In the genomic region with DNA sequence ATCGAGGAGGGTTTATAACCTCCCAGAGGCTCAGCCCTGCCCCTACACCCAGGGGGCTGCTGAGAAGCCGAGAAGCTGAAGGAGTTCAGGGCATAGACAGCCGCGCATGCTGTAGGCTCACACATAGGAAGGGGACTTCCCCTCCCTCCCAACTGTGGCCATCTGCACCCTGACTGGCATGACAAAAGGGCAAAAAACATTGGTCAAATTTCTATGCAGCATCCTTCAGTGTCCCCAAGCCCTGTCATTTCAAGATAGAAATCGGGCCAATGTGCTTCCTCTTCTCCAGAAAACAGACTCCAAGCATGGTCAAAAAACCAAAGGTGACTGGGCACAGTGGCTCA, we compare ENCODE assay signal across 25 cellular contexts. TPM values are rescaled to one million over a fixed set of nuclear protein-coding genes. Genes with fewer than 3 reads are reported as not detected.
DNase-seq lines count a peak whose midpoint lies in the region; ATAC-seq, FAIRE-seq and TF ChIP-seq lines count a peak whose summit lies in the region.
"Had no signal": no experiment of that assay in that cellular context is flagged by ENCODE, and none has a peak within 500 bp of the region (broad histone marks: within the 10 kb centered on the region; RNA-seq: fewer than 3 reads in every experiment).

No MANE protein-coding gene starts in this region.

- DNase-seq in H7 (peak; percentile 51), GM12878 (ENCODE audit: low read depth, low spot score) (no peak), NCI-H1092 treated with DMSO at 0.1 percent for 48 hours (lab: John Stamatoyannopoulos, UW) (no peak), putamen (ENCODE audit: low spot score) (no peak)
- peak; percentile 22 for DNase-seq in stimulated activated naive B cell treated with anti-CD40 and anti-IgM and Interleukin-4, amounts not matched to agents 10 μg/mL and 1 μg/mL and 100 μg/mL, for 72 hours
- DNase-seq: BE2C; CD4-positive, alpha-beta T cell; CD8-positive, alpha-beta memory T cell; DMS 273 treated with DMSO at 0.1 percent for 48 hours; DMS79; EL; GDM1; GM23248; H9 had no signal

- H3K36me3 ChIP-seq in BLaER1 (no peaks in the 10 kb centered on the region), H7 (replicated peaks; ENCODE audit: control insufficient read depth, insufficient read depth, low read length) (no peaks in the 10 kb centered on the region), GM12878 (ENCODE audit: control insufficient read depth in 2 of 2, insufficient read depth in 2 of 2, low read length in 1 of 2) (no peaks in the 10 kb centered on the region)
- H3K36me3 ChIP-seq: BE2C had no signal

- H3K4me1 Mint-ChIP-seq in stimulated activated naive B cell treated with anti-CD40 and anti-IgM and Interleukin-4, amounts not matched to agents 10 μg/mL and 1 μg/mL and 100 μg/mL, for 72 hours: peaks cover 5 to 7% of the 10 kb centered on the region in 2 donors

- no peaks in the 10 kb centered on the region for H3K9me3 Mint-ChIP-seq in stimulated activated naive B cell treated with anti-CD40 and anti-IgM and Interleukin-4, amounts not matched to agents 10 μg/mL and 1 μg/mL and 100 μg/mL, for 72 hours
- H3K9me3 Mint-ChIP-seq: CD4-positive, alpha-beta T cell; CD8-positive, alpha-beta memory T cell; H9 had no signal

- H3K27me3 ChIP-seq in BLaER1 (no peaks in the 10 kb centered on the region), H7 (ENCODE audit: control insufficient read depth, insufficient read depth, low read length) (no peaks in the 10 kb centered on the region), GM12878 (replicated peaks in 1 of 2; ENCODE audit: control insufficient read depth in 2 of 2, insufficient read depth in 2 of 2, low read length in 1 of 2) (no peaks in the 10 kb centered on the region)
- H3K27me3 ChIP-seq: BE2C had no signal

- H3K36me3 Mint-ChIP-seq in stimulated activated naive B cell treated with anti-CD40 and anti-IgM and Interleukin-4, amounts not matched to agents 10 μg/mL and 1 μg/mL and 100 μg/mL, for 72 hours: no peaks in the 10 kb centered on the region
- H3K36me3 Mint-ChIP-seq: CD8-positive, alpha-beta memory T cell had no signal

- H3K4me3 ChIP-seq in BLaER1 (no peak overlapping the region), H7 (ENCODE audit: insufficient read depth, low read depth, low read length) (no peak overlapping the region), GM12878 (no peak overlapping the region)
- H3K4me3 ChIP-seq: GM23248 had no signal

- no peak for FAIRE-seq in GM12878 (lab: Jason Lieb, UNC)
- FAIRE-seq: A204.1, D721Med, GM12891, GM18507, H1 had no signal

- H3K9me3 ChIP-seq in BLaER1 (no peaks in the 10 kb centered on the region), GM12878 (replicated peaks; ENCODE audit: control insufficient read depth, insufficient read depth, low read length) (no peaks in the 10 kb centered on the region)
- H3K9me3 ChIP-seq: BE2C had no signal

- BruUV-seq in GM12878 (replicated peaks; lab: Mats Ljungman, UMichigan): no TSS peak

- no peaks in the 10 kb centered on the region for H4K20me1 ChIP-seq in BLaER1
- no peaks in the 10 kb centered on the region for H4K20me1 ChIP-seq in GM12878 (ENCODE audit: control insufficient read depth, insufficient read depth)

- no peak for TF ChIP-seq CTCF in GM12878 (IDR thresholded peaks at IDR 0.05 in 2 of 3, conservative IDR thresholded peaks at IDR 0.05 in 1 of 3; ENCODE audit: control insufficient read depth in 2 of 3, extremely low read depth in 1 of 3, insufficient read depth in 1 of 3, low read depth in 3 of 3, low read length in 3 of 3)

- 18% methylated on average over 5 of the region's 5 CpGs for WGBS in GM12878 (ENCODE audit: insufficient coverage, insufficient replicate concordance, low lambda C conversion rate, missing lambda C conversion rate)

- no peak for TF ChIP-seq POLR2A in GM12878 (IDR thresholded peaks at IDR 0.05; ENCODE audit: low read depth, low read length)

- H3K27ac ChIP-seq in BLaER1 (no peak overlapping the region), GM12878 (ENCODE audit: control insufficient read depth, insufficient read depth) (no peak overlapping the region)
- H3K27ac ChIP-seq: 22Rv1, C4-2B, GM23248 had no signal

- H3K9ac ChIP-seq in BLaER1 (no peak overlapping the region), GM12878 (ENCODE audit: control insufficient read depth, insufficient read depth, low read length) (no peak overlapping the region)
- H3K9ac ChIP-seq: GM23248 had no signal

- no peak for TF ChIP-seq EP300 in GM12878 (IDR thresholded peaks at IDR 0.05; ENCODE audit: borderline replicate concordance in 1 of 2, control insufficient read depth in 1 of 2, low read depth in 2 of 2, low read length in 2 of 2)

- RAD21 ChIA-PET in GM12878 (lab: Charles Lee; ENCODE audit: unreplicated experiment): no interaction called here

- peak overlapping the region; percentile 60 for H3K27ac Mint-ChIP-seq in stimulated activated naive B cell treated with anti-CD40 and anti-IgM and Interleukin-4, amounts not matched to agents 10 μg/mL and 1 μg/mL and 100 μg/mL, for 72 hours
- H3K27ac Mint-ChIP-seq: CD4-positive, alpha-beta T cell; CD8-positive, alpha-beta memory T cell; H9 had no signal

- in situ Hi-C loops in GM12878 (cut with MboI): loop anchor here (5.0 kb wide), 1 partner anchor 552 kb away; no protein-coding TSS in a partner anchor

- no peak for TF ChIP-seq RAD21 in GM12878 (IDR thresholded peaks at IDR 0.05; ENCODE audit: insufficient read depth, low read depth, low read length)

- H3K4me2 ChIP-seq in BLaER1 (peak overlapping the region; percentile 24; the same call in 1 of the 2 replicates), GM12878 (ENCODE audit: control insufficient read depth, insufficient read depth) (no peak overlapping the region)

- ATAC-seq in GM12878 (0 out of 3 replicates have a peak, but pooled peaks have one; percentile 10), GM21825 (IDR thresholded peaks at IDR 0.05; ENCODE audit: unreplicated experiment) (no peak)
- peak; percentile 69 to 77 for ATAC-seq in stimulated activated naive B cell treated with anti-CD40 and anti-IgM and Interleukin-4, amounts not matched to agents 10 μg/mL and 1 μg/mL and 100 μg/mL, for 72 hours (replicated peaks)
- ATAC-seq: HCT116 had no signal

- POLR2A ChIA-PET in GM12878 (lab: Charles Lee): no interaction called here

- SMC1A ChIA-PET in GM12878 (lab: Charles Lee; ENCODE audit: uncharacterized antibody, unreplicated experiment): no interaction called here

- intact Hi-C loops in GM12878 (cut with micrococcal nuclease; ENCODE audit: unreplicated experiment): no loop called here

- peaks cover 13 to 16% of the 10 kb centered on the region in 2 donors for H3K27me3 Mint-ChIP-seq in stimulated activated naive B cell treated with anti-CD40 and anti-IgM and Interleukin-4, amounts not matched to agents 10 μg/mL and 1 μg/mL and 100 μg/mL, for 72 hours
- H3K27me3 Mint-ChIP-seq: CD4-positive, alpha-beta T cell had no signal

- no peak overlapping the region for H3K4me3 Mint-ChIP-seq in stimulated activated naive B cell treated with anti-CD40 and anti-IgM and Interleukin-4, amounts not matched to agents 10 μg/mL and 1 μg/mL and 100 μg/mL, for 72 hours
- H3K4me3 Mint-ChIP-seq: CD4-positive, alpha-beta T cell; CD8-positive, alpha-beta memory T cell; H9 had no signal

- H2AFZ ChIP-seq in GM12878 (ENCODE audit: control insufficient read depth, low read depth, low read length): no peak overlapping the region
- H2AFZ ChIP-seq: GM23248 had no signal

- peaks cover 38% of the 10 kb centered on the region for H3K4me1 ChIP-seq in BLaER1
- H3K4me1 ChIP-seq in GM12878 (ENCODE audit: control insufficient read depth, insufficient read depth, low read length): peaks cover 6% of the 10 kb centered on the region; the same call in 1 of the 2 replicates
- H3K4me1 ChIP-seq: BE2C had no signal

- CTCF ChIA-PET in GM12878 (lab: Yijun Ruan, JAX): interaction anchor here (0.8 to 1.3 kb wide), 2 partner anchors 82 to 552 kb away, joined by 3 to 5 read pairs; no protein-coding TSS in a partner anchor

- H3K79me2 ChIP-seq in GM12878 (ENCODE audit: control insufficient read depth, insufficient read depth, low read length): no peaks in the 10 kb centered on the region

RNA-seq across cellular contexts. Expression of a gene that starts 55.9 kb away (rescaled TPM):
- total RNA-seq in H7 (2014; rRNA removed; shearing (Covaris generic)): not detected in 2 replicates
- not detected in 2 replicates for total RNA-seq in GM12878 (2013; cell fraction: nucleolus; rRNA removed)
- total RNA-seq in GM12878 (2014; rRNA removed): not detected in 2 replicates
- total RNA-seq in GM12878 (2014; rRNA removed; fragmentation: Illumina TruSeq; extraction: Trizol): not detected in 2 replicates
- not detected in 2 replicates for total RNA-seq in GM12878 (2021)
- not detected for polyA plus RNA-seq in GM12878 (2011; ENCODE audit: low read depth)
- polyA plus RNA-seq in GM12878 (2011; rRNA removed): not detected in 2 replicates
- polyA plus RNA-seq in GM12878 (2011; cell fraction: cytosol; rRNA removed): not detected in 2 replicates
- not detected in 2 replicates for polyA plus RNA-seq in GM12878 (2011; cell fraction: nucleus; rRNA removed)
- not detected in 2 replicates for polyA plus RNA-seq in GM12878 (2012)
- not detected in 2 replicates for polyA plus RNA-seq in GM12878 (2014; fragmentation: Illumina TruSeq; extraction: Trizol)
- not detected for polyA plus RNA-seq in GM12878 (2014; fragmentation: Nextera tagmentation; extraction: Ambion mirVana)
- polyA plus RNA-seq in GM12878 (2014; rRNA removed): not detected in 2 replicates
- not detected for polyA plus RNA-seq in GM12878 (2016; fragmentation: Nextera tagmentation; extraction: Ambion mirVana)
- not detected in 2 replicates for polyA minus RNA-seq in GM12878 (2011; rRNA and poly(A)+ RNA removed)
- not detected in 2 replicates for polyA minus RNA-seq in GM12878 (2011; cell fraction: cytosol; rRNA and poly(A)+ RNA removed)
- not detected in 2 replicates for polyA minus RNA-seq in GM12878 (2011; cell fraction: nucleus; rRNA and poly(A)+ RNA removed)
- total RNA-seq: CD4-positive, alpha-beta T cell; CD8-positive, alpha-beta memory T cell; GM23248; H1 had no signal
- polyA plus RNA-seq: AG04450; CD8-positive, alpha-beta memory T cell; GM23248 had no signal

Comparison
In these comparisons a context has a peak if more than half of its experiments do, and no peak if none do; other contexts are left out.
1. DNase-seq: peak in H7 (single experiment) and stimulated activated naive B cell treated with anti-CD40 and anti-IgM and Interleukin-4, amounts not matched to agents 10 μg/mL and 1 μg/mL and 100 μg/mL, for 72 hours (single experiment); none in GM12878 (single experiment), NCI-H1092 treated with DMSO at 0.1 percent for 48 hours (single experiment) and putamen (single experiment).